In genomic region chr2:118169359-118170005, GRCh38 we compare ENCODE assay signal across 9 cellular contexts.
DNase-seq lines count a peak whose midpoint lies in the region; ATAC-seq and TF ChIP-seq lines count a peak whose summit lies in the region.
"Had no signal": no experiment of that assay in that cellular context is flagged by ENCODE, and none has a peak within 500 bp of the region (broad histone marks: within the 10 kb centered on the region; RNA-seq: fewer than 3 reads in every experiment).

No MANE protein-coding gene starts in this region.

- CTCF ChIA-PET in activated CD4-positive, alpha-beta T cell treated with anti-CD3 and anti-CD28 coated beads for 36 hours (lab: Charles Lee), result interaction anchor here (1.3 to 1.4 kb wide), 2 partner anchors 12 to 123 kb away, joined by 3 to 8 read pairs; no protein-coding TSS in a partner anchor

- no peaks in the 10 kb centered on the region for H3K27me3 Mint-ChIP-seq in activated CD4-positive, alpha-beta T cell treated with anti-CD3 and anti-CD28 coated beads for 36 hours

- POLR2A ChIA-PET in activated CD4-positive, alpha-beta T cell treated with anti-CD3 and anti-CD28 coated beads for 36 hours (lab: Charles Lee), result no interaction called here

- H3K4me3 Mint-ChIP-seq in activated CD4-positive, alpha-beta T cell treated with anti-CD3 and anti-CD28 coated beads for 36 hours, result no peak overlapping the region

- H3K4me3 ChIP-seq in colonic mucosa, result no peak overlapping the region
- H3K4me3 ChIP-seq: A549 had no signal

- intact Hi-C loops in activated CD4-positive, alpha-beta T cell treated with anti-CD3 and anti-CD28 coated beads for 36 hours (cut with DNase I, micrococcal nuclease), result no loop called here
- intact Hi-C loops in colonic mucosa (cut with DNase I), result no loop called here

- no peak overlapping the region for H3K27ac Mint-ChIP-seq in activated CD4-positive, alpha-beta T cell treated with anti-CD3 and anti-CD28 coated beads for 36 hours

- H3K9ac ChIP-seq in colonic mucosa (ENCODE audit: low read depth in 2 of 2, low read length in 2 of 2), result no peak overlapping the region

- H3K27me3 ChIP-seq in colonic mucosa, result no peaks in the 10 kb centered on the region

- TF ChIP-seq CTCF in colonic mucosa (IDR thresholded peaks at IDR 0.05), result no peak

- no peak overlapping the region for H3K27ac ChIP-seq in colonic mucosa
- H3K27ac ChIP-seq: A549 had no signal

- H3K36me3 Mint-ChIP-seq in activated CD4-positive, alpha-beta T cell treated with anti-CD3 and anti-CD28 coated beads for 36 hours (ENCODE audit: low read depth), result no peaks in the 10 kb centered on the region

- DNase-seq in activated CD4-positive, alpha-beta T cell treated with anti-CD3 and anti-CD28 coated beads for 36 hours, result peak; percentile 51
- no peak for DNase-seq in activated CD4-positive, alpha-beta T cell treated with anti-CD3 and anti-CD28 coated beads for 4 hours
- DNase-seq in LoVo (ENCODE audit: low spot score) (peak; percentile 56), colonic mucosa (no peak), germinal center (ENCODE audit: low spot score) (no peak)
- DNase-seq in central memory CD4-positive, alpha-beta T cell, result peak; percentile 8
- DNase-seq in stimulated activated CD4-positive, alpha-beta T cell treated with anti-CD3 and anti-CD28 coated beads, Interleukin-4, amount 100 ng/mL, for 24 hours, result peak; percentile 16

- no peaks in the 10 kb centered on the region for H3K4me1 ChIP-seq in colonic mucosa
- H3K4me1 ChIP-seq: A549 had no signal

- peak; percentile 78 for ATAC-seq in activated CD4-positive, alpha-beta T cell treated with anti-CD3 and anti-CD28 coated beads for 36 hours
- ATAC-seq in HG03095 (IDR thresholded peaks at IDR 0.05; ENCODE audit: unreplicated experiment), result no peak

- peaks cover 2% of the 10 kb centered on the region for H3K4me1 Mint-ChIP-seq in activated CD4-positive, alpha-beta T cell treated with anti-CD3 and anti-CD28 coated beads for 36 hours

- H3K36me3 ChIP-seq in colonic mucosa, result no peaks in the 10 kb centered on the region

- no peaks in the 10 kb centered on the region for H3K9me3 ChIP-seq in colonic mucosa
- H3K9me3 ChIP-seq: A549 had no signal

- H3K9me3 Mint-ChIP-seq in activated CD4-positive, alpha-beta T cell treated with anti-CD3 and anti-CD28 coated beads for 36 hours (ENCODE audit: low read depth), result no peaks in the 10 kb centered on the region

Comparison
In these comparisons a context has a peak if more than half of its experiments do, and no peak if none do; other contexts are left out.
1. DNase-seq: peak in activated CD4-positive, alpha-beta T cell treated with anti-CD3 and anti-CD28 coated beads for 36 hours (single experiment), LoVo (single experiment), central memory CD4-positive, alpha-beta T cell (single experiment) and stimulated activated CD4-positive, alpha-beta T cell treated with anti-CD3 and anti-CD28 coated beads, Interleukin-4, amount 100 ng/mL, for 24 hours (single experiment); none in activated CD4-positive, alpha-beta T cell treated with anti-CD3 and anti-CD28 coated beads for 4 hours (0 of 2), colonic mucosa (single experiment) and germinal center (single experiment).